In genomic region chr1:212450331-212450881, GRCh38 we compare ENCODE assay signal across 13 cellular contexts. TPM values are rescaled to one million over a fixed set of nuclear protein-coding genes. Genes with fewer than 3 reads are reported as not detected.
DNase-seq lines count a peak whose midpoint lies in the region; ATAC-seq and TF ChIP-seq lines count a peak whose summit lies in the region.
"Had no signal": no experiment of that assay in that cellular context is flagged by ENCODE, and none has a peak within 500 bp of the region (broad histone marks: within the 10 kb centered on the region; RNA-seq: fewer than 3 reads in every experiment).

No MANE protein-coding gene starts in this region.

- peak overlapping the region; percentile 34 to 84 (median 36) for H3K27ac Mint-ChIP-seq in nephron
- H3K27ac Mint-ChIP-seq: activated naive CD8-positive, alpha-beta T cell treated with anti-CD3 and anti-CD28 coated beads, Interleukin-2, amount 50 U/mL, for 24 hours; B cell had no signal

- peaks cover 7% of the 10 kb centered on the region for H3K36me3 ChIP-seq in BE2C

- no peak for ATAC-seq in GM21825 (IDR thresholded peaks at IDR 0.05; ENCODE audit: unreplicated experiment)
- ATAC-seq: activated naive CD8-positive, alpha-beta T cell treated with anti-CD3 and anti-CD28 coated beads, Interleukin-2, amount 50 U/mL, for 24 hours; left lung; WTC11 had no signal

- H3K27me3 Mint-ChIP-seq in nephron (ENCODE audit: low read depth): no peaks in the 10 kb centered on the region
- H3K27me3 Mint-ChIP-seq: activated naive CD8-positive, alpha-beta T cell treated with anti-CD3 and anti-CD28 coated beads, Interleukin-2, amount 50 U/mL, for 24 hours; B cell had no signal

- H3K4me3 Mint-ChIP-seq in nephron: no peak overlapping the region
- H3K4me3 Mint-ChIP-seq: activated naive CD8-positive, alpha-beta T cell treated with anti-CD3 and anti-CD28 coated beads, Interleukin-2, amount 50 U/mL, for 24 hours; B cell; WTC11 had no signal

- H3K4me1 ChIP-seq in BE2C: peaks cover 19% of the 10 kb centered on the region

- peaks cover 4% of the 10 kb centered on the region for H3K36me3 Mint-ChIP-seq in nephron (ENCODE audit: low read depth)
- H3K36me3 Mint-ChIP-seq: WTC11 had no signal

- no peaks in the 10 kb centered on the region for H3K9me3 Mint-ChIP-seq in nephron
- H3K9me3 Mint-ChIP-seq: activated naive CD8-positive, alpha-beta T cell treated with anti-CD3 and anti-CD28 coated beads, Interleukin-2, amount 50 U/mL, for 24 hours; WTC11 had no signal

- H3K27me3 ChIP-seq in BE2C: no peaks in the 10 kb centered on the region
- H3K27me3 ChIP-seq: left lung had no signal

- no peak for TF ChIP-seq CTCF in BE2C (IDR thresholded peaks at IDR 0.05; ENCODE audit: low read depth, low read length)
- no peak for TF ChIP-seq CTCF in nephron (IDR thresholded peaks at IDR 0.05; ENCODE audit: unreplicated experiment in 3 of 3)

- H3K9me3 ChIP-seq in BE2C: no peaks in the 10 kb centered on the region
- H3K9me3 ChIP-seq: left lung had no signal

- DNase-seq in BE2C: peak; percentile 73
- peak; percentile 56 for DNase-seq in NAMALWA (ENCODE audit: low spot score)
- peak; percentile 15 for DNase-seq in cerebellum (ENCODE audit: low spot score)
- DNase-seq in T-helper 1 cell: no peak
- no peak for DNase-seq in activated CD4-positive, CD25-positive, alpha-beta regulatory T cell (lab: John Stamatoyannopoulos, UW)
- DNase-seq in SIG-M5 (lab: John Stamatoyannopoulos, UW): no peak
- DNase-seq: activated naive CD8-positive, alpha-beta T cell treated with anti-CD3 and anti-CD28 coated beads, Interleukin-2, amount 50 U/mL, for 24 hours; GF-D8; left lung had no signal

- H3K4me1 Mint-ChIP-seq in nephron: peaks cover 33% of the 10 kb centered on the region
- H3K4me1 Mint-ChIP-seq: activated naive CD8-positive, alpha-beta T cell treated with anti-CD3 and anti-CD28 coated beads, Interleukin-2, amount 50 U/mL, for 24 hours; B cell; WTC11 had no signal

- no peak overlapping the region for H3K4me3 ChIP-seq in BE2C (ENCODE audit: low read depth, low read length)
- H3K4me3 ChIP-seq: left lung had no signal

RNA-seq across cellular contexts. Expression of gene NENF, which starts 17.7 kb away (rescaled TPM):
- polyA plus RNA-seq in BE2C (2012; ENCODE audit: insufficient read depth, insufficient read length, low read depth): 73.7 TPM
- total RNA-seq in cerebellum: 9.5 TPM

RNA-seq across cellular contexts. Expression of gene PACC1, which starts 35.7 kb away (rescaled TPM):
- 33.4 TPM for polyA plus RNA-seq in BE2C (2012; ENCODE audit: insufficient read depth, insufficient read length, low read depth)
- 17.2 TPM for total RNA-seq in cerebellum

Comparison
In these comparisons a context has a peak if more than half of its experiments do, and no peak if none do; other contexts are left out.
1. DNase-seq: peak in BE2C (single experiment), NAMALWA (single experiment) and cerebellum (single experiment); none in T-helper 1 cell (0 of 5), activated CD4-positive, CD25-positive, alpha-beta regulatory T cell (0 of 4) and SIG-M5 (single experiment).